In the genomic region with DNA sequence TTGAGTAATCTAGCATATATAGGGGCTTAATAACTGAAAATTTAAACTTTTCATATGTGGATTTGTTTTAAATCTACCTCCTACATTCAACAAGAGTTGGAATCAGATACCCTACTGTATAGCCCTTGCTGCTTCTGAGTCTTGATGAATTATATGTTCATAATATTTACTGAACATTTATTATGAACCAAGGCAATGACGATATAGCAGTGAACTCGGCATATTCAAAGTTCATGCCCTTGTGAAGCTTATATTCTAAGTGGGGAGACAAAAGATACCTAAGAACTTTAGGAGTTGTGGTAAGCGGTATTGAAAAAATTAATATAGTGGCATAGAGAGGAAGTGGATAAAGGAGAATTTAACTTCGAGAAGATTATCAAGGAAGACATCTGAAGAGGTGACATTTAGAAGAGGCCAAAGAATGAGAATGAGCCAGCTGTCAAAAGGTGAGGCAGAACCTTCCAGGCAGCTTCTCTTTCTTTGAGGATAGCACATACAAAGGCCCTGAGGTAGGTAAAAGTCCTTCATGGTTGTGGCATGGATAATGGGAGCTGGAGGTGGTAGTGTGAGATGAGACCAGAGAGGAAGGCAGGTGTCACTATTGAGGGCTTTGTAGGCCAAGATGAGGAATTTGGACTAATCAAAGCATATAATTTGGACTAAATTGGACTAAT, we compare ENCODE assay signal across 23 cellular contexts. TPM values are rescaled to one million over a fixed set of nuclear protein-coding genes. Genes with fewer than 3 reads are reported as not detected.
DNase-seq lines count a peak whose midpoint lies in the region; TF ChIP-seq lines count a peak whose summit lies in the region.
"Had no signal": no experiment of that assay in that cellular context is flagged by ENCODE, and none has a peak within 500 bp of the region (broad histone marks: within the 10 kb centered on the region; RNA-seq: fewer than 3 reads in every experiment).

No MANE protein-coding gene starts in this region.

- peak overlapping the region; percentile 59 for H3K27ac Mint-ChIP-seq in activated CD4-positive, alpha-beta T cell treated with anti-CD3 and anti-CD28 coated beads, Interleukin-2, amount 10 ng/mL, durations not matched to agents 24 days and 14 days
- H3K27ac Mint-ChIP-seq in Calu3 (ENCODE audit: unreplicated experiment): peak overlapping the region; percentile 58
- peak overlapping the region; percentile 71 for H3K27ac Mint-ChIP-seq in activated T-helper 1 cell treated with anti-CD3 and anti-CD28 coated beads, Interleukin-12 subunit alpha, Interleukin-12 subunit beta, Interleukin-2, Interleukin-4 antibody, amounts not matched to agents 30 ng/mL and 10 ng/mL and 1 ng/mL, durations not matched to agents 14 hours and 24 hours and 36 hours
- no peak overlapping the region for H3K27ac Mint-ChIP-seq in activated CD4-positive, alpha-beta T cell treated with anti-CD3 and anti-CD28 coated beads, Interleukin-2, amount 10 ng/mL, durations not matched to agents 7 days and 5 days
- H3K27ac Mint-ChIP-seq: B cell had no signal

- H3K4me1 ChIP-seq in neutrophil (ENCODE audit: control insufficient read depth in 1 of 2, insufficient read depth in 1 of 2, low read depth in 1 of 2, low read length in 1 of 2): no peaks in the 10 kb centered on the region
- H3K4me1 ChIP-seq: Peyer's patch had no signal

- CTCF ChIA-PET in Calu3 (lab: Charles Lee): no interaction called here
- CTCF ChIA-PET in activated CD4-positive, alpha-beta T cell treated with anti-CD3 and anti-CD28 coated beads, Interleukin-2, amount 10 ng/mL, durations not matched to agents 7 days and 5 days (lab: Charles Lee): interaction anchor here (0.6 to 1.7 kb wide), 5 partner anchors 10 to 245 kb away, joined by 3 to 4 read pairs (median 4); a partner anchor contains a TSS

- H3K9me3 ChIP-seq in neutrophil: no peaks in the 10 kb centered on the region
- H3K9me3 ChIP-seq: Peyer's patch, vagina had no signal

- no peaks in the 10 kb centered on the region for H3K27me3 ChIP-seq in neutrophil
- H3K27me3 ChIP-seq: Peyer's patch, vagina had no signal

- peaks cover 54% of the 10 kb centered on the region for H3K36me3 Mint-ChIP-seq in activated CD4-positive, alpha-beta T cell treated with anti-CD3 and anti-CD28 coated beads, Interleukin-2, amount 10 ng/mL, durations not matched to agents 24 days and 14 days (ENCODE audit: low read depth)
- H3K36me3 Mint-ChIP-seq in Calu3 (ENCODE audit: insufficient read depth, unreplicated experiment): peaks cover 89% of the 10 kb centered on the region
- peaks cover 42% of the 10 kb centered on the region for H3K36me3 Mint-ChIP-seq in activated T-helper 1 cell treated with anti-CD3 and anti-CD28 coated beads, Interleukin-12 subunit alpha, Interleukin-12 subunit beta, Interleukin-2, Interleukin-4 antibody, amounts not matched to agents 30 ng/mL and 10 ng/mL and 1 ng/mL, durations not matched to agents 14 hours and 24 hours and 36 hours (ENCODE audit: low read depth)
- peaks cover 51% of the 10 kb centered on the region for H3K36me3 Mint-ChIP-seq in activated CD4-positive, alpha-beta T cell treated with anti-CD3 and anti-CD28 coated beads, Interleukin-2, amount 10 ng/mL, durations not matched to agents 7 days and 5 days (ENCODE audit: low read depth)

- no peak overlapping the region for H3K4me3 Mint-ChIP-seq in activated CD4-positive, alpha-beta T cell treated with anti-CD3 and anti-CD28 coated beads, Interleukin-2, amount 10 ng/mL, durations not matched to agents 24 days and 14 days
- H3K4me3 Mint-ChIP-seq in Calu3 (ENCODE audit: low read depth, unreplicated experiment): no peak overlapping the region
- no peak overlapping the region for H3K4me3 Mint-ChIP-seq in activated T-helper 1 cell treated with anti-CD3 and anti-CD28 coated beads, Interleukin-12 subunit alpha, Interleukin-12 subunit beta, Interleukin-2, Interleukin-4 antibody, amounts not matched to agents 30 ng/mL and 10 ng/mL and 1 ng/mL, durations not matched to agents 14 hours and 24 hours and 36 hours
- H3K4me3 Mint-ChIP-seq in activated CD4-positive, alpha-beta T cell treated with anti-CD3 and anti-CD28 coated beads, Interleukin-2, amount 10 ng/mL, durations not matched to agents 7 days and 5 days: no peak overlapping the region
- H3K4me3 Mint-ChIP-seq: B cell had no signal

- intact Hi-C loops in activated CD4-positive, alpha-beta T cell treated with anti-CD3 and anti-CD28 coated beads, Interleukin-2, amount 10 ng/mL, durations not matched to agents 24 days and 14 days (cut with micrococcal nuclease): no loop called here
- intact Hi-C loops in Calu3 (cut with micrococcal nuclease; ENCODE audit: unreplicated experiment): no loop called here
- intact Hi-C loops in activated T-helper 1 cell treated with anti-CD3 and anti-CD28 coated beads, Interleukin-12 subunit alpha, Interleukin-12 subunit beta, Interleukin-2, Interleukin-4 antibody, amounts not matched to agents 30 ng/mL and 10 ng/mL and 1 ng/mL, durations not matched to agents 14 hours and 24 hours and 36 hours (cut with micrococcal nuclease): no loop called here

- H3K9me3 Mint-ChIP-seq in activated CD4-positive, alpha-beta T cell treated with anti-CD3 and anti-CD28 coated beads, Interleukin-2, amount 10 ng/mL, durations not matched to agents 24 days and 14 days: no peaks in the 10 kb centered on the region
- no peaks in the 10 kb centered on the region for H3K9me3 Mint-ChIP-seq in Calu3 (ENCODE audit: low read depth, unreplicated experiment)
- H3K9me3 Mint-ChIP-seq in activated T-helper 1 cell treated with anti-CD3 and anti-CD28 coated beads, Interleukin-12 subunit alpha, Interleukin-12 subunit beta, Interleukin-2, Interleukin-4 antibody, amounts not matched to agents 30 ng/mL and 10 ng/mL and 1 ng/mL, durations not matched to agents 14 hours and 24 hours and 36 hours: no peaks in the 10 kb centered on the region
- no peaks in the 10 kb centered on the region for H3K9me3 Mint-ChIP-seq in activated CD4-positive, alpha-beta T cell treated with anti-CD3 and anti-CD28 coated beads, Interleukin-2, amount 10 ng/mL, durations not matched to agents 7 days and 5 days

- POLR2A ChIA-PET in activated CD4-positive, alpha-beta T cell treated with anti-CD3 and anti-CD28 coated beads, Interleukin-2, amount 10 ng/mL, durations not matched to agents 7 days and 5 days (lab: Charles Lee): no interaction called here

- peaks cover 80% of the 10 kb centered on the region for H3K36me3 ChIP-seq in neutrophil

- peak; percentile 34 for DNase-seq in activated CD4-positive, alpha-beta T cell treated with anti-CD3 and anti-CD28 coated beads, Interleukin-2, amount 10 ng/mL, durations not matched to agents 24 days and 14 days
- DNase-seq in activated CD4-positive, alpha-beta T cell treated with anti-CD3 and anti-CD28 coated beads for 1 hour: no peak
- DNase-seq in Calu3: no peak
- DNase-seq in activated T-helper 1 cell treated with anti-CD3 and anti-CD28 coated beads, Interleukin-12 subunit alpha, Interleukin-12 subunit beta, Interleukin-2, Interleukin-4 antibody, amounts not matched to agents 30 ng/mL and 10 ng/mL and 1 ng/mL, durations not matched to agents 14 hours and 24 hours and 36 hours (ENCODE audit: low spot score): no peak
- no peak for DNase-seq in activated CD4-positive, alpha-beta T cell treated with anti-CD3 and anti-CD28 coated beads, Interleukin-2, amount 10 ng/mL, durations not matched to agents 7 days and 5 days
- no peak for DNase-seq in HK-2 (ENCODE audit: unreplicated experiment)
- DNase-seq in iPS-NIHi11 (ENCODE audit: low spot score): no peak
- DNase-seq: activated CD4-positive, alpha-beta T cell treated with anti-CD3 and anti-CD28 coated beads, Interleukin-2, amount 50 U/mL, for 48 hours; activated naive CD4-positive, alpha-beta T cell; hypothalamus; mesendoderm; NCI-H1048; NCI-H187 treated with DMSO at 0.1 percent for 48 hours; NCI-H524 treated with DMSO at 0.1 percent for 48 hours; Peyer's patch; SIG-M5; stimulated activated naive CD4-positive, alpha-beta T cell treated with Interleukin-2 at 50 U/mL for 16 hours; T1000; WERI-Rb-1 had no signal

- peaks cover 17% of the 10 kb centered on the region for H3K4me1 Mint-ChIP-seq in activated CD4-positive, alpha-beta T cell treated with anti-CD3 and anti-CD28 coated beads, Interleukin-2, amount 10 ng/mL, durations not matched to agents 24 days and 14 days
- peaks cover 33% of the 10 kb centered on the region for H3K4me1 Mint-ChIP-seq in Calu3 (ENCODE audit: low read depth, unreplicated experiment)
- peaks cover 6% of the 10 kb centered on the region for H3K4me1 Mint-ChIP-seq in activated T-helper 1 cell treated with anti-CD3 and anti-CD28 coated beads, Interleukin-12 subunit alpha, Interleukin-12 subunit beta, Interleukin-2, Interleukin-4 antibody, amounts not matched to agents 30 ng/mL and 10 ng/mL and 1 ng/mL, durations not matched to agents 14 hours and 24 hours and 36 hours (ENCODE audit: low read depth)
- H3K4me1 Mint-ChIP-seq in activated CD4-positive, alpha-beta T cell treated with anti-CD3 and anti-CD28 coated beads, Interleukin-2, amount 10 ng/mL, durations not matched to agents 7 days and 5 days: peaks cover 18% of the 10 kb centered on the region
- H3K4me1 Mint-ChIP-seq: B cell had no signal

- BruUV-seq in Calu3 (replicated peaks; lab: Mats Ljungman, UMichigan): TSS peak; percentile 11

- TF ChIP-seq CTCF in Calu3 (IDR thresholded peaks at IDR 0.05; ENCODE audit: unreplicated experiment): no peak
- TF ChIP-seq CTCF in neutrophil (IDR thresholded peaks at IDR 0.05): no peak

- no peak overlapping the region for H3K4me3 ChIP-seq in neutrophil (ENCODE audit: low read depth in 1 of 2, low read length in 1 of 2)
- H3K4me3 ChIP-seq: Peyer's patch, vagina had no signal

- no peaks in the 10 kb centered on the region for H3K27me3 Mint-ChIP-seq in activated CD4-positive, alpha-beta T cell treated with anti-CD3 and anti-CD28 coated beads, Interleukin-2, amount 10 ng/mL, durations not matched to agents 24 days and 14 days
- H3K27me3 Mint-ChIP-seq in Calu3 (ENCODE audit: unreplicated experiment): no peaks in the 10 kb centered on the region
- no peaks in the 10 kb centered on the region for H3K27me3 Mint-ChIP-seq in activated T-helper 1 cell treated with anti-CD3 and anti-CD28 coated beads, Interleukin-12 subunit alpha, Interleukin-12 subunit beta, Interleukin-2, Interleukin-4 antibody, amounts not matched to agents 30 ng/mL and 10 ng/mL and 1 ng/mL, durations not matched to agents 14 hours and 24 hours and 36 hours (ENCODE audit: insufficient read depth)
- H3K27me3 Mint-ChIP-seq in activated CD4-positive, alpha-beta T cell treated with anti-CD3 and anti-CD28 coated beads, Interleukin-2, amount 10 ng/mL, durations not matched to agents 7 days and 5 days: no peaks in the 10 kb centered on the region
- H3K27me3 Mint-ChIP-seq: B cell, progenitor cell of endocrine pancreas had no signal

- H3K27ac ChIP-seq in neutrophil: peak overlapping the region; percentile 19
- H3K27ac ChIP-seq: Peyer's patch, vagina, WERI-Rb-1 had no signal

RNA-seq across cellular contexts. Expression of a gene that starts 10.2 kb away (rescaled TPM):
- 9.0 and 9.7 TPM in 2 replicates for total RNA-seq in activated CD4-positive, alpha-beta T cell treated with anti-CD3 and anti-CD28 coated beads, Interleukin-2, amount 10 ng/mL, durations not matched to agents 24 days and 14 days
- total RNA-seq in Calu3 (2022): 5.5 and 6.1 TPM in 2 replicates
- 10.5 and 10.6 TPM in 2 replicates for total RNA-seq in activated T-helper 1 cell treated with anti-CD3 and anti-CD28 coated beads, Interleukin-12 subunit alpha, Interleukin-12 subunit beta, Interleukin-2, Interleukin-4 antibody, amounts not matched to agents 30 ng/mL and 10 ng/mL and 1 ng/mL, durations not matched to agents 14 hours and 24 hours and 36 hours
- 1 to 10 TPM; 5.8 to 6.9 TPM for total RNA-seq in activated CD4-positive, alpha-beta T cell treated with anti-CD3 and anti-CD28 coated beads, Interleukin-2, amount 10 ng/mL, durations not matched to agents 7 days and 5 days
